In the genomic region with DNA sequence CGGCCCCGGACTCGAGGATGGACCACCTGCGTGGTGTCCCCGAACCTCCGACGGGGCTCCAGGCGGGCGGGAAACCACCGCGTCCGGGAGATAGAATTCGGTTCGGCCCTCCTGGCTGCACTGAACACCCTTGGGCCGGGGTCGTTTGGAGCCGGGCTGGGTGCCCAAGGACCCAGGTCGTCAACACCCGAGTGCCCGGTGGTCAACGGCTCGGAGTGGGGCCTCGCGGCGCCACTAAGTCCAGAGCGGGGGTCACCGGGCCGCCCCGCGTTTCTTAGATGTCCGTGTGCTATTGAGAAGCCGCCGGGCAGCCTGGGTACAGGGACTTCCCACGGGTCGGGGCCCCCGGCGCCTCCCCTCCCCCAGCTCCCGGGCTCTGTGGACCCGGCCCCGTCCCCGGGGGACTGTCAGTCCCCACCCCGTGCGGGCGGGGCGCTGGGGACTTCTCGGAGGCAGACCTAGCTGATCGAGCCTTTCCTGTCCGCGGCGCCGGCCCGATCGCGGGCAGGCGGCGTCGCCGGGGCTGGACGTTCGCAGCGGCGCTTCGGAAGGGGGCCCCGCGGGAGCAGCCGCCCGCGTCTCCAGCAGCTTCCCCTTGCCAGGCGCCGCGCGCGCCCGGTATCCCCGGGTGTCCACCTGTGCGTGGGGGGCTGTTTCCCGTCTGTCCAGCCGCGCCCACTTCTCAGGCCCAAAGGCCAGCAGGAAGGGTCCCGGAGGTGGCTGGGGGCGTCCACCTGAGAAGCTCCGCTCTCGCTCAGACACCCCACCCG, we compare ENCODE assay signal across 1 cellular context.
TF ChIP-seq lines count a peak whose summit lies in the region.

No MANE protein-coding gene starts in this region.

TF ChIP-seq in SK-N-SH treated with all-trans-retinoic acid at 6 μM for 48 hours, 23 proteins besides CTCF, POLR2A, EP300 and RAD21 (continued from another document):
- TF ChIP-seq, protein P1, sequence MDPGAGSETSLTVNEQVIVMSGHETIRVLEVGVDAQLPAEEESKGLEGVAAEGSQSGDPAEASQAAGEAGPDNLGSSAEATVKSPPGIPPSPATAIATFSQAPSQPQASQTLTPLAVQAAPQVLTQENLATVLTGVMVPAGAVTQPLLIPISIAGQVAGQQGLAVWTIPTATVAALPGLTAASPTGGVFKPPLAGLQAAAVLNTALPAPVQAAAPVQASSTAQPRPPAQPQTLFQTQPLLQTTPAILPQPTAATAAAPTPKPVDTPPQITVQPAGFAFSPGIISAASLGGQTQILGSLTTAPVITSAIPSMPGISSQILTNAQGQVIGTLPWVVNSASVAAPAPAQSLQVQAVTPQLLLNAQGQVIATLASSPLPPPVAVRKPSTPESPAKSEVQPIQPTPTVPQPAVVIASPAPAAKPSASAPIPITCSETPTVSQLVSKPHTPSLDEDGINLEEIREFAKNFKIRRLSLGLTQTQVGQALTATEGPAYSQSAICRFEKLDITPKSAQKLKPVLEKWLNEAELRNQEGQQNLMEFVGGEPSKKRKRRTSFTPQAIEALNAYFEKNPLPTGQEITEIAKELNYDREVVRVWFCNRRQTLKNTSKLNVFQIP (CRISPR knock-in tag; IDR thresholded peaks at IDR 0.05; ENCODE audit: borderline replicate concordance, low read depth) = no peak
